In the genomic region with DNA sequence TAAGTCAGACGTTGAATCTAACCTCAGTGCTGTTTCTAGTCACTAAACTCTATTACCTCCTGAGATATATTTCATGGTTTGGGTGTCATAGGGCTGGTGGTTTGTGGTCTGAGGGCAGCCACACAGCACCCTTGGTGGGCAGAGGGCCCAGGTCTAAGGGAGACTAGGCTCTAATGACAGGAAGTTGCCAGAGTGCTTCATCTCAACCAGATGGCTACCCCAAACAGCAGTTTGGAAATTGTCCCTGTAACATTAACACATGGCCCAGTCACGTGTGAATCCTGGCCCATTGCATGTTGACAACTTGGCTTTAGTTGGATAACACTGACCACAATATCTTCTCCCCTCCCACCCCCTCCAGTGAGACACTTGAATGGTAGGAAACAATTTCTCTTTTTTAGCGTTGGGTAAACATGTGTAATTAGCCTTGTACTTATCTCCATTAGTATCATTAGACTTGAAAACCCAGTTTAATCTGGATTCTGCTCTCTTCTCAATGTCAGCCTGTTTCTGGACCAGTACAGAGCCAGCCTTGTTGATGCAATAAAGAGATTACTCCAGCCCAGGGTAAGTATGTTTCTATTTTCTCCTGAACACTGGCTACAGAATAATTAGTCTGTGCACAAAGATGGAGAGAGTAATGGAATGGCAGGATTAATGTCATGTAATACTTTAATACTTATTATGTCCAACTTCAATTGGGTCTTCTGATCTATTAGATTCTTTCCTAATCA, we compare ENCODE assay signal across 8 cellular contexts.
DNase-seq lines count a peak whose midpoint lies in the region; ATAC-seq and TF ChIP-seq lines count a peak whose summit lies in the region.
"Had no signal": no experiment of that assay in that cellular context is flagged by ENCODE, and none has a peak within 500 bp of the region (broad histone marks: within the 10 kb centered on the region; RNA-seq: fewer than 3 reads in every experiment).

No MANE protein-coding gene starts in this region.

- no peak for TF ChIP-seq CTCF in HFFc6 (IDR thresholded peaks at IDR 0.05)

- peaks cover 12% of the 10 kb centered on the region in 2 donors for H3K27me3 Mint-ChIP-seq in natural killer cell treated with Interleukin-12 subunit alpha and Interleukin-12 subunit beta and Interleukin-15 and Interleukin-18, amount 100 ng/mL, for 72 hours
- H3K27me3 Mint-ChIP-seq in HFFc6 (ENCODE audit: insufficient read depth) = peaks cover 8% of the 10 kb centered on the region
- H3K27me3 Mint-ChIP-seq: activated naive CD4-positive, alpha-beta T cell treated with anti-CD3 and anti-CD28 coated beads, Interleukin-2, amount 50 U/mL, for 24 hours had no signal

- no peaks in the 10 kb centered on the region for H3K9me3 Mint-ChIP-seq in natural killer cell treated with Interleukin-12 subunit alpha and Interleukin-12 subunit beta and Interleukin-15 and Interleukin-18, amount 100 ng/mL, for 72 hours
- H3K9me3 Mint-ChIP-seq in HFFc6 = no peaks in the 10 kb centered on the region
- H3K9me3 Mint-ChIP-seq: activated naive CD4-positive, alpha-beta T cell treated with anti-CD3 and anti-CD28 coated beads, Interleukin-2, amount 50 U/mL, for 24 hours had no signal

- ATAC-seq in GM18907 (IDR thresholded peaks at IDR 0.05; ENCODE audit: unreplicated experiment) = peak; percentile 95
- peak; percentile 79 for ATAC-seq in HG03159 (IDR thresholded peaks at IDR 0.05; ENCODE audit: unreplicated experiment)
- peak; percentile 89 to 93 for ATAC-seq in natural killer cell treated with Interleukin-12 subunit alpha and Interleukin-12 subunit beta and Interleukin-15 and Interleukin-18, amount 100 ng/mL, for 72 hours

- DNase-seq in NOMO-1 treated with dmso at 0.1 percent for 144 hours (lab: John Stamatoyannopoulos, UW; ENCODE audit: unreplicated experiment) (peak; percentile 82), NCI-H1048 (lab: John Stamatoyannopoulos, UW) (no peak), pons (ENCODE audit: low spot score) (no peak), HFFc6 (no peak)
- peak; percentile 70 for DNase-seq in natural killer cell treated with Interleukin-12 subunit alpha and Interleukin-12 subunit beta and Interleukin-15 and Interleukin-18, amount 100 ng/mL, for 72 hours (ENCODE audit: low spot score)

- H3K4me3 Mint-ChIP-seq in natural killer cell treated with Interleukin-12 subunit alpha and Interleukin-12 subunit beta and Interleukin-15 and Interleukin-18, amount 100 ng/mL, for 72 hours = no peak overlapping the region
- H3K4me3 Mint-ChIP-seq in HFFc6 = no peak overlapping the region
- H3K4me3 Mint-ChIP-seq: activated naive CD4-positive, alpha-beta T cell treated with anti-CD3 and anti-CD28 coated beads, Interleukin-2, amount 50 U/mL, for 24 hours had no signal

- H3K36me3 Mint-ChIP-seq in natural killer cell treated with Interleukin-12 subunit alpha and Interleukin-12 subunit beta and Interleukin-15 and Interleukin-18, amount 100 ng/mL, for 72 hours = no peaks in the 10 kb centered on the region
- H3K36me3 Mint-ChIP-seq in HFFc6 (ENCODE audit: low read depth) = no peaks in the 10 kb centered on the region

- H3K27ac Mint-ChIP-seq in natural killer cell treated with Interleukin-12 subunit alpha and Interleukin-12 subunit beta and Interleukin-15 and Interleukin-18, amount 100 ng/mL, for 72 hours = no peak overlapping the region
- no peak overlapping the region for H3K27ac Mint-ChIP-seq in HFFc6
- H3K27ac Mint-ChIP-seq: activated naive CD4-positive, alpha-beta T cell treated with anti-CD3 and anti-CD28 coated beads, Interleukin-2, amount 50 U/mL, for 24 hours had no signal

- H3K4me1 Mint-ChIP-seq in natural killer cell treated with Interleukin-12 subunit alpha and Interleukin-12 subunit beta and Interleukin-15 and Interleukin-18, amount 100 ng/mL, for 72 hours (ENCODE audit: low read depth in 2 of 2) = peaks cover 18 to 20% of the 10 kb centered on the region in 2 donors
- H3K4me1 Mint-ChIP-seq in HFFc6 (ENCODE audit: low read depth) = no peaks in the 10 kb centered on the region
- H3K4me1 Mint-ChIP-seq: activated naive CD4-positive, alpha-beta T cell treated with anti-CD3 and anti-CD28 coated beads, Interleukin-2, amount 50 U/mL, for 24 hours had no signal

Comparison
In these comparisons a context has a peak if more than half of its experiments do, and no peak if none do; other contexts are left out.
1. DNase-seq: peak in NOMO-1 treated with dmso at 0.1 percent for 144 hours (single experiment) and natural killer cell treated with Interleukin-12 subunit alpha and Interleukin-12 subunit beta and Interleukin-15 and Interleukin-18, amount 100 ng/mL, for 72 hours (single experiment); none in NCI-H1048 (single experiment), pons (single experiment) and HFFc6 (single experiment).
2. Peak in every context shown above with its lines, with median percentiles within 50 percentile points of each other: ATAC-seq.